25 cellular contexts compared by ENCODE assay signal in genomic region chr17:76918811-76919210, GRCh38. TPM values are rescaled to one million over a fixed set of nuclear protein-coding genes. Genes with fewer than 3 reads are reported as not detected.
A peak's percentile ranks its signal among the peaks of the same experiment; 100 is the strongest.
DNase-seq lines count a peak whose midpoint lies in the region; ATAC-seq and TF ChIP-seq lines count a peak whose summit lies in the region.
"Had no signal": no experiment of that assay in that cellular context is flagged by ENCODE, and none has a peak within 500 bp of the region (broad histone marks: within the 10 kb centered on the region; RNA-seq: fewer than 3 reads in every experiment).

No MANE protein-coding gene starts in this region.

- H3K36me3 ChIP-seq in mammary epithelial cell (ENCODE audit: insufficient read depth, low read length) = no peaks in the 10 kb centered on the region
- no peaks in the 10 kb centered on the region for H3K36me3 ChIP-seq in breast epithelium
- H3K36me3 ChIP-seq: BE2C had no signal

- no peak for DNase-seq in mammary epithelial cell
- no peak for DNase-seq in breast epithelium (ENCODE audit: low spot score in 2 of 2)
- DNase-seq in occipital lobe (lab: John Stamatoyannopoulos, UW) = peak; percentile 74
- no peak for DNase-seq in activated CD4-positive, alpha-beta T cell treated with anti-CD3 and anti-CD28 coated beads, Interleukin-2, amount 50 U/mL, for 48 hours
- no peak for DNase-seq in SKM-1 treated with dmso at 0.1 percent for 144 hours (lab: John Stamatoyannopoulos, UW; ENCODE audit: unreplicated experiment)
- DNase-seq: 8988T; ACHN; BE2C; CD4-positive, alpha-beta T cell; H9; MM.1S; NCI-H1092; NCI-H1417 treated with DMSO at 0.1 percent for 48 hours; NCI-H187; NCI-H2081 treated with DMSO at 0.1 percent for 48 hours; NCI-H524 treated with DMSO at 0.1 percent for 48 hours; NCI-H774; SIG-M5 had no signal

- H3K27ac ChIP-seq in mammary epithelial cell (ENCODE audit: insufficient read depth, low read depth, low read length) = no peak overlapping the region
- H3K27ac ChIP-seq in breast epithelium = no peak overlapping the region
- H3K27ac ChIP-seq in cingulate gyrus (ENCODE audit: low read depth, low read length) = peak overlapping the region; percentile 60
- H3K27ac ChIP-seq: KMS-11, SK-N-MC had no signal

- no peaks in the 10 kb centered on the region for H3K9me3 ChIP-seq in mammary epithelial cell (replicated peaks; ENCODE audit: insufficient read depth, low read length)
- H3K9me3 ChIP-seq in breast epithelium = no peaks in the 10 kb centered on the region
- H3K9me3 ChIP-seq: BE2C had no signal

- no peak for TF ChIP-seq CTCF in mammary epithelial cell (conservative IDR thresholded peaks at IDR 0.05 in 1 of 2, IDR thresholded peaks at IDR 0.05 in 1 of 2; ENCODE audit: extremely low read depth in 1 of 2, insufficient read depth in 1 of 2, low read depth in 1 of 2, low read length in 2 of 2)
- no peak for TF ChIP-seq CTCF in breast epithelium (IDR thresholded peaks at IDR 0.05)

- H2AFZ ChIP-seq in mammary epithelial cell (ENCODE audit: low read depth, low read length) = peak overlapping the region; percentile 15
- H2AFZ ChIP-seq: GM23338 had no signal

- no peaks in the 10 kb centered on the region for H3K79me2 ChIP-seq in mammary epithelial cell (ENCODE audit: insufficient read depth, low read length)

- no peaks in the 10 kb centered on the region for H3K27me3 ChIP-seq in mammary epithelial cell (ENCODE audit: insufficient read depth, low read length)
- H3K27me3 ChIP-seq in breast epithelium = peaks cover 0 to 3% of the 10 kb centered on the region in 2 donors
- H3K27me3 ChIP-seq: BE2C had no signal

- intact Hi-C loops in mammary epithelial cell (cut with micrococcal nuclease) (no loop called here), breast epithelium (cut with DNase I; ENCODE audit: low total_unique reads) (no loop called here)

- WGBS in mammary epithelial cell (ENCODE audit: low coverage, missing lambda C conversion rate) = 21% methylated on average over 6 of the region's 6 CpGs

- CTCF ChIA-PET in mammary epithelial cell (lab: Charles Lee; ENCODE audit: low non-redundant PET) = no interaction called here

- H3K4me3 ChIP-seq in mammary epithelial cell (replicated peaks in 1 of 3; ENCODE audit: insufficient read depth in 1 of 3, low read depth in 2 of 3, low read length in 3 of 3) (no peak overlapping the region), breast epithelium (no peak overlapping the region)
- H3K4me3 ChIP-seq: GM23338, SK-N-MC had no signal

- ATAC-seq in HG03280 (IDR thresholded peaks at IDR 0.05; ENCODE audit: unreplicated experiment) (no peak), HG02759 (IDR thresholded peaks at IDR 0.05; ENCODE audit: unreplicated experiment) (no peak)
- ATAC-seq: GM23338 had no signal

- in situ Hi-C loops in mammary epithelial cell (cut with MboI; ENCODE audit: low sequenced_read_pairs in 2 of 2) = no loop called here

- no peak overlapping the region for H3K9ac ChIP-seq in mammary epithelial cell (ENCODE audit: insufficient read depth, low read length)
- H3K9ac ChIP-seq: KMS-11 had no signal

- BruUV-seq in mammary epithelial cell (replicated peaks; lab: Mats Ljungman, UMichigan) = no TSS peak

- dilution Hi-C loops in mammary epithelial cell (cut with HindIII; ENCODE audit: low sequenced_read_pairs) = no loop called here

- TF ChIP-seq POLR2A in breast epithelium (IDR thresholded peaks at IDR 0.05) = no peak

- H3K4me1 ChIP-seq in mammary epithelial cell (ENCODE audit: insufficient read depth, low read length) (no peaks in the 10 kb centered on the region), breast epithelium (no peaks in the 10 kb centered on the region)

- H3K4me2 ChIP-seq in mammary epithelial cell (ENCODE audit: insufficient read depth, low read depth, low read length) = no peak overlapping the region
- H3K4me2 ChIP-seq: GM23338, KMS-11 had no signal

- no peaks in the 10 kb centered on the region for H4K20me1 ChIP-seq in mammary epithelial cell (ENCODE audit: insufficient read depth, low read length)

RNA-seq across cellular contexts. Expression of gene MGAT5B, which starts 50.6 kb away (rescaled TPM):
- total RNA-seq in mammary epithelial cell = 1 to 10 TPM in 1 of 2 donors, under 1 TPM in 1; 0.89 to 1.3 TPM
- polyA plus RNA-seq in mammary epithelial cell = 1.8 TPM
- polyA minus RNA-seq in mammary epithelial cell = 3.5 TPM
- under 1 TPM in 2 of 3 donors, not detected in 1; 0.32 to 0.33 TPM for total RNA-seq in breast epithelium
- 23.7 TPM for total RNA-seq in occipital lobe
- polyA plus RNA-seq: IgD-negative memory B cell had no signal

Comparison
In these comparisons a context has a peak if more than half of its experiments do, and no peak if none do; other contexts are left out.
1. RNA of gene MGAT5B, which starts 50.6 kb away (total RNA-seq): 23.7 TPM in occipital lobe (single experiment); 0.89 to 1.3 TPM in mammary epithelial cell and 0.32 to 0.33 TPM in breast epithelium; every median in the first group is over 10 times any median in the second.